Comparison of ENCODE assay signal across 1 cellular context in genomic region chr3:66500575-66501482, GRCh38.
TF ChIP-seq lines count a peak whose summit lies in the region.

Gene LRIG1 (minus strand): TSS chr3:66501022. CDS start chr3:66500407, 615 bp downstream.

TF ChIP-seq in HepG2, 621 proteins besides CTCF, POLR2A, EP300 and RAD21 (continued from another document and continues in another):
- TF ChIP-seq CSRNP2 (CRISPR knock-in tag; conservative IDR thresholded peaks at IDR 0.05; ENCODE audit: low read depth): peak; percentile 87; the same call in 1 of the 2 replicates
- no peak for TF ChIP-seq FLYWCH1 (CRISPR knock-in tag; IDR thresholded peaks at IDR 0.05)
- no peak for TF ChIP-seq ZNF468 (CRISPR knock-in tag; IDR thresholded peaks at IDR 0.05)
- TF ChIP-seq ZKSCAN8 (CRISPR knock-in tag; IDR thresholded peaks at IDR 0.05; ENCODE audit: borderline replicate concordance): peak; percentile 55; the same call in 1 of the 2 replicates
- 0 out of 2 replicates have a peak, but pooled peaks have one; percentile 29 for TF ChIP-seq ZNF674 (CRISPR knock-in tag; IDR thresholded peaks at IDR 0.05; ENCODE audit: low read depth)
- peak; percentile 34; the same call in 1 of the 2 replicates for TF ChIP-seq ZNF564 (CRISPR knock-in tag; IDR thresholded peaks at IDR 0.05)
- peak; percentile 91 for TF ChIP-seq PATZ1 (CRISPR knock-in tag; IDR thresholded peaks at IDR 0.05)
- TF ChIP-seq ZBTB7A (CRISPR knock-in tag; IDR thresholded peaks at IDR 0.05): no peak
- TF ChIP-seq ZBTB7B (CRISPR knock-in tag; IDR thresholded peaks at IDR 0.05): no peak
- TF ChIP-seq SNAPC2 (CRISPR knock-in tag; IDR thresholded peaks at IDR 0.05): peak; percentile 81
- TF ChIP-seq ZNF337 (CRISPR knock-in tag; IDR thresholded peaks at IDR 0.05; ENCODE audit: borderline replicate concordance, low read depth): no peak
- peak in 1 of 2 experiments; percentile 40; a peak in 2 of 4 replicates for TF ChIP-seq ATF4 (CRISPR knock-in tag; IDR thresholded peaks at IDR 0.05)
- TF ChIP-seq SMAD1 (CRISPR knock-in tag; IDR thresholded peaks at IDR 0.05; ENCODE audit: borderline replicate concordance, low read depth): no peak
- peak; percentile 57; the same call in 1 of the 2 replicates for TF ChIP-seq ZNF83 (CRISPR knock-in tag; IDR thresholded peaks at IDR 0.05; ENCODE audit: borderline replicate concordance)
- TF ChIP-seq ZNF747 (CRISPR knock-in tag; IDR thresholded peaks at IDR 0.05; ENCODE audit: borderline replicate concordance): no peak
- peak; percentile 74; the same call in 1 of the 2 replicates for TF ChIP-seq ZNF768 (CRISPR knock-in tag; IDR thresholded peaks at IDR 0.05)
- 0 out of 2 replicates have a peak, but pooled peaks have one; percentile 55 for TF ChIP-seq ZNF639 (CRISPR knock-in tag; conservative IDR thresholded peaks at IDR 0.05)
- TF ChIP-seq POLR2AphosphoS2 (IDR thresholded peaks at IDR 0.05; ENCODE audit: low read depth, low read length): no peak
- 0 out of 2 replicates have a peak, but pooled peaks have one; percentile 53 for TF ChIP-seq ZNF446 (CRISPR knock-in tag; IDR thresholded peaks at IDR 0.05)
- no peak for TF ChIP-seq NONO (IDR thresholded peaks at IDR 0.05)
- peak; percentile 73 for TF ChIP-seq NONO (CRISPR knock-in tag; conservative IDR thresholded peaks at IDR 0.05)
- 0 out of 2 replicates have a peak, but pooled peaks have one; percentile 57 for TF ChIP-seq ZNF142 (CRISPR knock-in tag; IDR thresholded peaks at IDR 0.05)
- TF ChIP-seq ZBTB10 (CRISPR knock-in tag; IDR thresholded peaks at IDR 0.05; ENCODE audit: borderline replicate concordance): no peak
- no peak for TF ChIP-seq NR2F1 (CRISPR knock-in tag; IDR thresholded peaks at IDR 0.05)
- peak; percentile 78; the same call in 1 of the 2 replicates for TF ChIP-seq ZNF619 (CRISPR knock-in tag; IDR thresholded peaks at IDR 0.05)
- no peak for TF ChIP-seq HNRNPUL1 (IDR thresholded peaks at IDR 0.05; ENCODE audit: low read depth, low read length)
- no peak for TF ChIP-seq ISX (CRISPR knock-in tag; conservative IDR thresholded peaks at IDR 0.05)
- peak; percentile 74; the same call in 1 of the 2 replicates for TF ChIP-seq HOMEZ (CRISPR knock-in tag; IDR thresholded peaks at IDR 0.05; ENCODE audit: low read depth)
- TF ChIP-seq ZNF496 (CRISPR knock-in tag; IDR thresholded peaks at IDR 0.05; ENCODE audit: insufficient replicate concordance): no peak
- no peak for TF ChIP-seq ZNF12 (CRISPR knock-in tag; IDR thresholded peaks at IDR 0.05)
- 0 out of 2 replicates have a peak, but pooled peaks have one; percentile 70 for TF ChIP-seq ZNF703 (CRISPR knock-in tag; IDR thresholded peaks at IDR 0.05; ENCODE audit: borderline replicate concordance)
- no peak for TF ChIP-seq SOX6 (IDR thresholded peaks at IDR 0.05)
- peak; percentile 82 for TF ChIP-seq SOX6 (CRISPR knock-in tag; IDR thresholded peaks at IDR 0.05)
- TF ChIP-seq ZNF687 (CRISPR knock-in tag; IDR thresholded peaks at IDR 0.05): peak; percentile 69
